ENCODE assay signal across 8 cellular contexts in genomic region chr9:89179535-89179919, GRCh38. TPM values are rescaled to one million over a fixed set of nuclear protein-coding genes. Genes with fewer than 3 reads are reported as not detected.
A peak's percentile ranks its signal among the peaks of the same experiment; 100 is the strongest.
DNase-seq lines count a peak whose midpoint lies in the region; ATAC-seq lines count a peak whose summit lies in the region.

No MANE protein-coding gene starts in this region.

- H3K4me3 Mint-ChIP-seq in activated T-helper 17 cell treated with anti-CD3 and anti-CD28 coated beads, Interleukin-2, amount 50 U/mL, for 72 hours, result peak overlapping the region; percentile 57
- H3K4me3 Mint-ChIP-seq in stimulated activated memory B cell treated with anti-CD40 and anti-IgM and Interleukin-4, amounts not matched to agents 10 μg/mL and 1 μg/mL and 100 μg/mL, for 72 hours, result peak overlapping the region; percentile 75

- ATAC-seq in activated T-helper 17 cell treated with anti-CD3 and anti-CD28 coated beads, Interleukin-2, amount 50 U/mL, for 72 hours (replicated peaks), result no peak
- no peak for ATAC-seq in stimulated activated memory B cell treated with anti-CD40 and anti-IgM and Interleukin-4, amounts not matched to agents 10 μg/mL and 1 μg/mL and 100 μg/mL, for 72 hours
- ATAC-seq in GM19351 (IDR thresholded peaks at IDR 0.05; ENCODE audit: unreplicated experiment) (no peak), HG03097 (IDR thresholded peaks at IDR 0.05; ENCODE audit: low FRiP score, unreplicated experiment) (no peak), HG03571 (IDR thresholded peaks at IDR 0.05; ENCODE audit: unreplicated experiment) (no peak)

- DNase-seq in NCI-H82 (lab: John Stamatoyannopoulos, UW) (peak; percentile 48), NCI-H82 treated with DMSO at 0.1 percent for 48 hours (lab: John Stamatoyannopoulos, UW; ENCODE audit: unreplicated experiment) (no peak)

- peak overlapping the region; percentile 39 for H3K4me3 ChIP-seq in iPS-11a (ENCODE audit: low read depth, low read length)

- H3K27me3 Mint-ChIP-seq in activated T-helper 17 cell treated with anti-CD3 and anti-CD28 coated beads, Interleukin-2, amount 50 U/mL, for 72 hours, result peaks cover 48% of the 10 kb centered on the region
- peaks cover 67% of the 10 kb centered on the region for H3K27me3 Mint-ChIP-seq in stimulated activated memory B cell treated with anti-CD40 and anti-IgM and Interleukin-4, amounts not matched to agents 10 μg/mL and 1 μg/mL and 100 μg/mL, for 72 hours

- H3K27ac Mint-ChIP-seq in activated T-helper 17 cell treated with anti-CD3 and anti-CD28 coated beads, Interleukin-2, amount 50 U/mL, for 72 hours, result no peak overlapping the region
- no peak overlapping the region for H3K27ac Mint-ChIP-seq in stimulated activated memory B cell treated with anti-CD40 and anti-IgM and Interleukin-4, amounts not matched to agents 10 μg/mL and 1 μg/mL and 100 μg/mL, for 72 hours

- H3K9me3 Mint-ChIP-seq in activated T-helper 17 cell treated with anti-CD3 and anti-CD28 coated beads, Interleukin-2, amount 50 U/mL, for 72 hours, result no peaks in the 10 kb centered on the region
- H3K9me3 Mint-ChIP-seq in stimulated activated memory B cell treated with anti-CD40 and anti-IgM and Interleukin-4, amounts not matched to agents 10 μg/mL and 1 μg/mL and 100 μg/mL, for 72 hours, result no peaks in the 10 kb centered on the region

- no peaks in the 10 kb centered on the region for H3K36me3 Mint-ChIP-seq in activated T-helper 17 cell treated with anti-CD3 and anti-CD28 coated beads, Interleukin-2, amount 50 U/mL, for 72 hours (ENCODE audit: low read depth)
- H3K36me3 Mint-ChIP-seq in stimulated activated memory B cell treated with anti-CD40 and anti-IgM and Interleukin-4, amounts not matched to agents 10 μg/mL and 1 μg/mL and 100 μg/mL, for 72 hours, result no peaks in the 10 kb centered on the region

- H3K4me1 Mint-ChIP-seq in activated T-helper 17 cell treated with anti-CD3 and anti-CD28 coated beads, Interleukin-2, amount 50 U/mL, for 72 hours, result peaks cover 6% of the 10 kb centered on the region
- H3K4me1 Mint-ChIP-seq in stimulated activated memory B cell treated with anti-CD40 and anti-IgM and Interleukin-4, amounts not matched to agents 10 μg/mL and 1 μg/mL and 100 μg/mL, for 72 hours, result peaks cover 19% of the 10 kb centered on the region

RNA-seq across cellular contexts. Expression of gene SHC3, which starts 0.9 kb away (rescaled TPM):
- total RNA-seq in activated T-helper 17 cell treated with anti-CD3 and anti-CD28 coated beads, Interleukin-2, amount 50 U/mL, for 72 hours, result not detected
